ENCODE assay signal across 8 cellular contexts in genomic region chr5:80216753-80217596, GRCh38. TPM values are rescaled to one million over a fixed set of nuclear protein-coding genes. Genes with fewer than 3 reads are reported as not detected.
DNase-seq lines count a peak whose midpoint lies in the region; ATAC-seq and TF ChIP-seq lines count a peak whose summit lies in the region.

No MANE protein-coding gene starts in this region.

- H3K4me1 ChIP-seq in OCI-LY7 (ENCODE audit: insufficient read depth, low read length, poor library complexity, severe bottlenecking) (peaks cover 47% of the 10 kb centered on the region), rectal smooth muscle tissue (ENCODE audit: control insufficient read depth, insufficient read depth, low read length) (peaks cover 10% of the 10 kb centered on the region)

- H3K27me3 ChIP-seq in rectal smooth muscle tissue (ENCODE audit: control insufficient read depth, insufficient read depth, low read length) = no peaks in the 10 kb centered on the region

- no peaks in the 10 kb centered on the region for H3K9me2 ChIP-seq in OCI-LY7 (ENCODE audit: insufficient read depth, low read length)

- no peak overlapping the region for H2AFZ ChIP-seq in OCI-LY7 (ENCODE audit: low read length)

- ATAC-seq in HG02759 (IDR thresholded peaks at IDR 0.05; ENCODE audit: unreplicated experiment) (no peak), GM21423 (IDR thresholded peaks at IDR 0.05; ENCODE audit: unreplicated experiment) (no peak)

- intact Hi-C loops in OCI-LY7 (cut with micrococcal nuclease; ENCODE audit: unreplicated experiment) = no loop called here

- H3K27ac ChIP-seq in OCI-LY7 (ENCODE audit: low read depth, low read length, poor library complexity, severe bottlenecking) (no peak overlapping the region), rectal smooth muscle tissue (ENCODE audit: low read depth, low read length) (peak overlapping the region; percentile 36)

- peak; percentile 44 for TF ChIP-seq POLR2A in erythroblast (IDR thresholded peaks at IDR 0.05; ENCODE audit: low read length)

- no TSS peak for BruUV-seq in OCI-LY7 (replicated peaks; lab: Mats Ljungman, UMichigan)

- H4K20me1 ChIP-seq in OCI-LY7 (ENCODE audit: insufficient read depth, low read length) = no peaks in the 10 kb centered on the region

- TF ChIP-seq CTCF in OCI-LY7 (conservative IDR thresholded peaks at IDR 0.05; ENCODE audit: low read length) = no peak

- H3K36me3 ChIP-seq in OCI-LY7 (ENCODE audit: insufficient read depth, low read length) (peaks cover 34% of the 10 kb centered on the region), rectal smooth muscle tissue (ENCODE audit: control insufficient read depth, insufficient read depth, low read length) (no peaks in the 10 kb centered on the region)

- H3K9ac ChIP-seq in rectal smooth muscle tissue (ENCODE audit: low read length) = no peak overlapping the region

- no peaks in the 10 kb centered on the region for H3K9me3 ChIP-seq in OCI-LY7 (ENCODE audit: low read length)

- POLR2A ChIA-PET in OCI-LY7 (lab: Charles Lee) = interaction anchor here (0.5 to 2.4 kb wide), 11 partner anchors 10 to 38 kb away, joined by 3 to 8 read pairs (median 3); no protein-coding TSS in a partner anchor

- CTCF ChIA-PET in OCI-LY7 (lab: Charles Lee; ENCODE audit: unreplicated experiment) = interaction anchor here (0.8 to 1.0 kb wide), 2 partner anchors 12 to 39 kb away, joined by 3 to 10 read pairs; partner anchors contain the start of gene SERINC5

- peaks cover 78% of the 10 kb centered on the region; the same call in 1 of the 2 replicates for H3K79me2 ChIP-seq in OCI-LY7 (ENCODE audit: insufficient read depth, low read depth, low read length)

- peak overlapping the region; percentile 29 for H3K4me2 ChIP-seq in OCI-LY7 (ENCODE audit: low read length)

- H3K4me3 ChIP-seq in OCI-LY7 (ENCODE audit: low read depth, low read length, poor library complexity, severe bottlenecking) (no peak overlapping the region), rectal smooth muscle tissue (ENCODE audit: low read length) (no peak overlapping the region)

- DNase-seq in DMS79 treated with DMSO at 0.1 percent for 48 hours (lab: John Stamatoyannopoulos, UW) = peak; percentile 88
- DNase-seq in OCI-LY7 (ENCODE audit: low spot score) = no peak
- DNase-seq in erythroblast (lab: John Stamatoyannopoulos, UW) = peak; percentile 15
- DNase-seq in NCI-H226 = no peak
- DNase-seq in NCI-H748 treated with DMSO at 0.1 percent for 48 hours (lab: John Stamatoyannopoulos, UW) = no peak

RNA-seq across cellular contexts. Expression of gene SERINC5, which starts 38.9 kb away (rescaled TPM):
- total RNA-seq in OCI-LY7 (2014; rRNA removed; shearing (Covaris generic)) = 21.6 and 31.2 TPM in 2 replicates
- 87.9 and 92.1 TPM in 2 replicates for total RNA-seq in OCI-LY7 (2022)

Comparison
In these comparisons a context has a peak if more than half of its experiments do, and no peak if none do; other contexts are left out.
1. DNase-seq: peak in DMS79 treated with DMSO at 0.1 percent for 48 hours (single experiment) and erythroblast (2 of 2); none in OCI-LY7 (single experiment), NCI-H226 (single experiment) and NCI-H748 treated with DMSO at 0.1 percent for 48 hours (single experiment).